In the genomic region with DNA sequence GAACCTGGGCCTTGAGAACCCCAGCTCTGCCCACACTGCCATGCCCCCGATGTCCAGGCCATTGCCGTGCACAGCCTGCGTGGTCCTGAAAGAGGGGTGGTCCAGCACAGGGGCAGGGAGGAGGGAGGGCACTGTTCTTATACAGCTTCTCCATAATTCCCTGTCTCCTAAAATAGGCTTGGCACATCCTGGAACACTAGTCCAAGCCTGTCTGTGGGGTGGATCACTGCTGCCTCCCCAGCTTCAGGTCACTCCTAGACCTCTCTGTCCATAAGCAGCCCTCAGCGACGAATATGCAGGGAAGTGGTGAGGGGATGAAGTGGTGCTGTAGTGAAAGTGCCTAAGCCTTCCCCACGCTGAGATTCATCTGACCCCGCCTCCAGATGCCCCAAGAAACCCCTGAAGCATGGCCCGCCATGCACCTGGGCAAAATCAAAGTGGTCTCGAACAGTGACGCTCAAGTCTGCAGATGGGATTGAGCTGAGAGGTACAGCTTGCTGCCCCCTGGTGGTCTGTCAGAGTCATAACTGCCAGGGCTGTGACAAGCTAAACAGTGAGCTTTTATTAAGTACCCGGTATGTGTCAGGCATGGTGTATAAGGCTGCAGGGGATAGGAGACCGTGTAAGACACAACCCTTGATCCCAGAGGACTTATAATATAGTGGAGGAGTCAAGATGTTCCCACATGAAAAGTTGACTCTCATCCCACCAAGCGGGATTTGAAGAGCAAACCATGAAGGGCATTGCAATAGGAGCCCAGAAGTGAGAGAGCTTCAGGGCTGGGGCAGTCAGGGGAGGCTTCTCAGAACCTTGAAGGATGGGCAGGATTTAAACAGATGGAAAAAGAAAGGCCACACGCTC, we compare ENCODE assay signal across 8 cellular contexts.
A peak's percentile ranks its signal among the peaks of the same experiment; 100 is the strongest.
DNase-seq lines count a peak whose midpoint lies in the region; ATAC-seq lines count a peak whose summit lies in the region.

No MANE protein-coding gene starts in this region.

- H3K36me3 Mint-ChIP-seq in activated CD4-positive, alpha-beta memory T cell treated with anti-CD3 and anti-CD28 coated beads for 36 hours, result no peaks in the 10 kb centered on the region

- DNase-seq in C1 segment of cervical spinal cord (lab: John Stamatoyannopoulos, UW), result peak in 9 of 14 donors; percentile 15 to 50 (median 31)
- peak; percentile 30 for DNase-seq in NCI-H748 treated with DMSO at 0.1 percent for 48 hours (lab: John Stamatoyannopoulos, UW)
- peak; percentile 75 for DNase-seq in activated CD4-positive, alpha-beta memory T cell treated with anti-CD3 and anti-CD28 coated beads for 36 hours
- peak; percentile 67 for DNase-seq in effector CD8-positive, alpha-beta T cell (lab: John Stamatoyannopoulos, UW)
- peak; percentile 89 for DNase-seq in mesenteric fat pad (ENCODE audit: low spot score)
- DNase-seq in stimulated activated CD8-positive, alpha-beta memory T cell treated with anti-CD3 and anti-CD28 coated beads, Interleukin-4, amount 100 ng/mL, for 24 hours (ENCODE audit: low read depth), result peak; percentile 35

- no peaks in the 10 kb centered on the region for H3K27me3 Mint-ChIP-seq in activated CD4-positive, alpha-beta memory T cell treated with anti-CD3 and anti-CD28 coated beads for 36 hours

- CTCF ChIA-PET in activated CD4-positive, alpha-beta memory T cell treated with anti-CD3 and anti-CD28 coated beads for 36 hours (lab: Charles Lee), result interaction anchor here (0.6 to 15.5 kb wide), 59 partner anchors 10 to 731 kb away, joined by 3 to 774 read pairs (median 4); partner anchors contain the start of genes FAM163A, SOAT1 and TOR3A

- intact Hi-C loops in activated CD4-positive, alpha-beta memory T cell treated with anti-CD3 and anti-CD28 coated beads for 36 hours (cut with micrococcal nuclease), result loop anchor here (1.0 to 10.0 kb wide), 3 partner anchors 99 to 345 kb away; partner anchors contain the start of gene QSOX1

- no peaks in the 10 kb centered on the region for H3K9me3 Mint-ChIP-seq in activated CD4-positive, alpha-beta memory T cell treated with anti-CD3 and anti-CD28 coated beads for 36 hours

- H3K4me1 Mint-ChIP-seq in activated CD4-positive, alpha-beta memory T cell treated with anti-CD3 and anti-CD28 coated beads for 36 hours (ENCODE audit: low read depth), result peaks cover 10% of the 10 kb centered on the region

- no peak overlapping the region for H3K4me3 Mint-ChIP-seq in activated CD4-positive, alpha-beta memory T cell treated with anti-CD3 and anti-CD28 coated beads for 36 hours

- POLR2A ChIA-PET in activated CD4-positive, alpha-beta memory T cell treated with anti-CD3 and anti-CD28 coated beads for 36 hours (lab: Charles Lee), result interaction anchor here (0.9 to 1.5 kb wide), 2 partner anchors 100 to 103 kb away, joined by 3 to 4 read pairs; no protein-coding TSS in a partner anchor

- ATAC-seq in GM19351 (IDR thresholded peaks at IDR 0.05; ENCODE audit: unreplicated experiment) (peak; percentile 69), HG03565 (IDR thresholded peaks at IDR 0.05; ENCODE audit: unreplicated experiment) (peak; percentile 47)

- H3K27ac Mint-ChIP-seq in activated CD4-positive, alpha-beta memory T cell treated with anti-CD3 and anti-CD28 coated beads for 36 hours, result no peak overlapping the region

Comparison
In these comparisons a context has a peak if more than half of its experiments do, and no peak if none do; other contexts are left out.
1. Peak in every context shown above with its lines: DNase-seq and ATAC-seq.
2. DNase-seq: peak in every context shown above with its lines; median percentile 89 in mesenteric fat pad; 75 in activated CD4-positive, alpha-beta memory T cell treated with anti-CD3 and anti-CD28 coated beads for 36 hours; 67 in effector CD8-positive, alpha-beta T cell; 35 in stimulated activated CD8-positive, alpha-beta memory T cell treated with anti-CD3 and anti-CD28 coated beads, Interleukin-4, amount 100 ng/mL, for 24 hours; 31 in C1 segment of cervical spinal cord; 30 in NCI-H748 treated with DMSO at 0.1 percent for 48 hours.